ENCODE assay signal across 9 cellular contexts in the genomic region with DNA sequence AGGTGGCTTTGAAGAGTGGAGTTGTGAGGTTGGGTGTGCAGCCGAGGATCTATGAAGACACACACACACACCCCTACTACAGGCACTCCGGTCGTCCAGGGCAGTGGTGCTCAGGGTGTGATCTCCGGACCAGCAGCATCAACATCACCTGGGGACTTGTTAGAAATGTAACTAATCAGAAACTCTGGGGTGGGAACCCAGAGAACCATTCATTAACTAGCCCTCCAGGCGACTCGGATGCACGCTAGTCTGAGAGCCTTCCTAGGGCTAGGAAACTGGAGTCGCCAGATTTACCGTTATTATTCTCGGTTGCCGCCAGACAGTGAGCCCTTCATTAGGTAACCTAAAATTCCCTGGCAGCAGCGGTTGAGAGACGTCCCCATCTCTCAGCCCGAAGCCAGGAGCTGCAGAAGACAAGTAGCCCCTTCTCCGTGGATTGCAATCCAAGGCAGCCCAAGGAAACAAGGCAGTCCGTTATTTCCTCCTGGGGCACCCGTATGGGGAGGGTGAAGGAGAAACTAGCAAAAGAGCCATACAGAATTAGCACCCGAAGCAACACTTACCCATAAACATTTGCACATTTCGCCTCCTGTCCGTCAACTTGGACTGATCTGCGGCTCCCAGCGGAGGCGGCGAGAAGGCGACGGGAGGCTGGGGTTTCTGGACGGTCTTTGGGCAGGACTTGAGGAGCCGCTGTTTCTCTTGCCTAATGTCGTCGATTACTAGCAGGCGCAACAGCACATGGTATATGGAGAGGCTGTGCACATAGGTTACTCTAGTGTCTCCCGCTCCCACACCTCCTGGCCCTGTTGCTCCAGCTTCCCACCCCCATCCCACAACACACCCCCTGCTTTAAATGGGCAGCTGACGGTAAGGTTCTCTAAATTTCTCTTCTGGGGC. TPM values are rescaled to one million over a fixed set of nuclear protein-coding genes. Genes with fewer than 3 reads are reported as not detected.
DNase-seq lines count a peak whose midpoint lies in the region; ATAC-seq and TF ChIP-seq lines count a peak whose summit lies in the region.
"Had no signal": no experiment of that assay in that cellular context is flagged by ENCODE, and none has a peak within 500 bp of the region (broad histone marks: within the 10 kb centered on the region; RNA-seq: fewer than 3 reads in every experiment).

No MANE protein-coding gene starts in this region.

- H3K36me3 Mint-ChIP-seq in activated naive CD4-positive, alpha-beta T cell treated with anti-CD3 and anti-CD28 coated beads, Interleukin-2, amount 10 ng/mL, durations not matched to agents 7 days and 5 days = no peaks in the 10 kb centered on the region
- no peaks in the 10 kb centered on the region for H3K36me3 Mint-ChIP-seq in T-helper 2 cell treated with Interferon-gamma antibody and Interleukin-4, amounts not matched to agents 5 μg/mL and 100 μg/mL, for 36 hours (ENCODE audit: low read depth)

- CTCF ChIA-PET in activated naive CD4-positive, alpha-beta T cell treated with anti-CD3 and anti-CD28 coated beads, Interleukin-2, amount 10 ng/mL, durations not matched to agents 7 days and 5 days (lab: Charles Lee) = no interaction called here

- no peaks in the 10 kb centered on the region for H3F3A ChIP-seq in neural cell (ENCODE audit: insufficient read depth, low read length, poor library complexity, severe bottlenecking)

- H3K9ac ChIP-seq in neural cell (ENCODE audit: low read length) = peak overlapping the region; percentile 67

- H3K27me3 ChIP-seq in neural cell (ENCODE audit: insufficient read depth, low read depth, low read length) = peaks cover 53% of the 10 kb centered on the region

- no peak for TF ChIP-seq EP300 in neural cell (conservative IDR thresholded peaks at IDR 0.05; ENCODE audit: poor library complexity, severe bottlenecking)

- H3K27ac Mint-ChIP-seq in activated naive CD4-positive, alpha-beta T cell treated with anti-CD3 and anti-CD28 coated beads, Interleukin-2, amount 10 ng/mL, durations not matched to agents 7 days and 5 days = no peak overlapping the region
- no peak overlapping the region for H3K27ac Mint-ChIP-seq in T-helper 2 cell treated with Interferon-gamma antibody and Interleukin-4, amounts not matched to agents 5 μg/mL and 100 μg/mL, for 36 hours

- peak overlapping the region; percentile 53 for H3K4me2 ChIP-seq in neural cell (ENCODE audit: low read length)

- peak; percentile 31 for ATAC-seq in HG02981 (IDR thresholded peaks at IDR 0.05; ENCODE audit: unreplicated experiment)

- peak overlapping the region; percentile 62 for H3K4me3 Mint-ChIP-seq in activated naive CD4-positive, alpha-beta T cell treated with anti-CD3 and anti-CD28 coated beads, Interleukin-2, amount 10 ng/mL, durations not matched to agents 7 days and 5 days
- peak overlapping the region; percentile 70 for H3K4me3 Mint-ChIP-seq in T-helper 2 cell treated with Interferon-gamma antibody and Interleukin-4, amounts not matched to agents 5 μg/mL and 100 μg/mL, for 36 hours

- H3K79me2 ChIP-seq in neural cell (replicated peaks; ENCODE audit: insufficient read depth, low read length) = peaks cover 22% of the 10 kb centered on the region

- peak overlapping the region; percentile 69 for H3K4me3 ChIP-seq in neural cell (ENCODE audit: low read length)

- H3K9me2 ChIP-seq in neural cell (ENCODE audit: insufficient read depth, low read length) = no peaks in the 10 kb centered on the region

- H3K27ac ChIP-seq in neural cell (ENCODE audit: low read length) = no peak overlapping the region

- no peak overlapping the region for H2AFZ ChIP-seq in neural cell (ENCODE audit: low read depth, low read length)

- no peaks in the 10 kb centered on the region for H3K9me3 Mint-ChIP-seq in activated naive CD4-positive, alpha-beta T cell treated with anti-CD3 and anti-CD28 coated beads, Interleukin-2, amount 10 ng/mL, durations not matched to agents 7 days and 5 days
- H3K9me3 Mint-ChIP-seq in T-helper 2 cell treated with Interferon-gamma antibody and Interleukin-4, amounts not matched to agents 5 μg/mL and 100 μg/mL, for 36 hours = no peaks in the 10 kb centered on the region

- peaks cover 22% of the 10 kb centered on the region for H3K4me1 Mint-ChIP-seq in activated naive CD4-positive, alpha-beta T cell treated with anti-CD3 and anti-CD28 coated beads, Interleukin-2, amount 10 ng/mL, durations not matched to agents 7 days and 5 days
- peaks cover 14% of the 10 kb centered on the region for H3K4me1 Mint-ChIP-seq in T-helper 2 cell treated with Interferon-gamma antibody and Interleukin-4, amounts not matched to agents 5 μg/mL and 100 μg/mL, for 36 hours (ENCODE audit: low read depth)

- H3K36me3 ChIP-seq in neural cell (ENCODE audit: insufficient read depth, low read length) = no peaks in the 10 kb centered on the region

- no peaks in the 10 kb centered on the region for H4K20me1 ChIP-seq in neural cell (ENCODE audit: insufficient read depth)

- no peak for TF ChIP-seq CTCF in neural cell (IDR thresholded peaks at IDR 0.05; ENCODE audit: poor library complexity, severe bottlenecking)

- peak; percentile 23 for DNase-seq in activated naive CD4-positive, alpha-beta T cell treated with anti-CD3 and anti-CD28 coated beads, Interleukin-2, amount 10 ng/mL, durations not matched to agents 7 days and 5 days
- no peak for DNase-seq in activated naive CD4-positive, alpha-beta T cell treated with anti-CD3 and anti-CD28 coated beads, Interleukin-2, amount 50 U/mL, for 16 hours
- no peak for DNase-seq in T-helper 2 cell treated with Interferon-gamma antibody and Interleukin-4, amounts not matched to agents 5 μg/mL and 100 μg/mL, for 36 hours (ENCODE audit: low spot score)
- peak; percentile 90 for DNase-seq in fibroblast of gingiva (ENCODE audit: low read depth)
- no peak for DNase-seq in mucosa of gallbladder (ENCODE audit: low spot score)
- no peak for DNase-seq in NCI-H526 treated with DMSO at 0.1 percent for 48 hours (lab: John Stamatoyannopoulos, UW)

- TF ChIP-seq RAD21 in neural cell (conservative IDR thresholded peaks at IDR 0.05) = no peak

- peaks cover 88% of the 10 kb centered on the region for H3K27me3 Mint-ChIP-seq in activated naive CD4-positive, alpha-beta T cell treated with anti-CD3 and anti-CD28 coated beads, Interleukin-2, amount 10 ng/mL, durations not matched to agents 7 days and 5 days
- H3K27me3 Mint-ChIP-seq in T-helper 2 cell treated with Interferon-gamma antibody and Interleukin-4, amounts not matched to agents 5 μg/mL and 100 μg/mL, for 36 hours (ENCODE audit: low read depth) = peaks cover 75% of the 10 kb centered on the region

- H3K9me3 ChIP-seq in neural cell (ENCODE audit: low read length) = no peaks in the 10 kb centered on the region

TF ChIP-seq in neural cell, 6 proteins besides CTCF, POLR2A, EP300 and RAD21:
- TF ChIP-seq, protein P1, sequence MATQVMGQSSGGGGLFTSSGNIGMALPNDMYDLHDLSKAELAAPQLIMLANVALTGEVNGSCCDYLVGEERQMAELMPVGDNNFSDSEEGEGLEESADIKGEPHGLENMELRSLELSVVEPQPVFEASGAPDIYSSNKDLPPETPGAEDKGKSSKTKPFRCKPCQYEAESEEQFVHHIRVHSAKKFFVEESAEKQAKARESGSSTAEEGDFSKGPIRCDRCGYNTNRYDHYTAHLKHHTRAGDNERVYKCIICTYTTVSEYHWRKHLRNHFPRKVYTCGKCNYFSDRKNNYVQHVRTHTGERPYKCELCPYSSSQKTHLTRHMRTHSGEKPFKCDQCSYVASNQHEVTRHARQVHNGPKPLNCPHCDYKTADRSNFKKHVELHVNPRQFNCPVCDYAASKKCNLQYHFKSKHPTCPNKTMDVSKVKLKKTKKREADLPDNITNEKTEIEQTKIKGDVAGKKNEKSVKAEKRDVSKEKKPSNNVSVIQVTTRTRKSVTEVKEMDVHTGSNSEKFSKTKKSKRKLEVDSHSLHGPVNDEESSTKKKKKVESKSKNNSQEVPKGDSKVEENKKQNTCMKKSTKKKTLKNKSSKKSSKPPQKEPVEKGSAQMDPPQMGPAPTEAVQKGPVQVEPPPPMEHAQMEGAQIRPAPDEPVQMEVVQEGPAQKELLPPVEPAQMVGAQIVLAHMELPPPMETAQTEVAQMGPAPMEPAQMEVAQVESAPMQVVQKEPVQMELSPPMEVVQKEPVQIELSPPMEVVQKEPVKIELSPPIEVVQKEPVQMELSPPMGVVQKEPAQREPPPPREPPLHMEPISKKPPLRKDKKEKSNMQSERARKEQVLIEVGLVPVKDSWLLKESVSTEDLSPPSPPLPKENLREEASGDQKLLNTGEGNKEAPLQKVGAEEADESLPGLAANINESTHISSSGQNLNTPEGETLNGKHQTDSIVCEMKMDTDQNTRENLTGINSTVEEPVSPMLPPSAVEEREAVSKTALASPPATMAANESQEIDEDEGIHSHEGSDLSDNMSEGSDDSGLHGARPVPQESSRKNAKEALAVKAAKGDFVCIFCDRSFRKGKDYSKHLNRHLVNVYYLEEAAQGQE (IDR thresholded peaks at IDR 0.05; ENCODE audit: borderline replicate concordance) = no peak
- TF ChIP-seq SMC3 (conservative IDR thresholded peaks at IDR 0.05; ENCODE audit: poor library complexity) = no peak
- no peak for TF ChIP-seq MXI1 (conservative IDR thresholded peaks at IDR 0.05; ENCODE audit: poor library complexity, severe bottlenecking)
- TF ChIP-seq POLR2AphosphoS5 (IDR thresholded peaks at IDR 0.05) = no peak
- TF ChIP-seq TAF1 (IDR thresholded peaks at IDR 0.05; ENCODE audit: low read depth) = no peak
- TF ChIP-seq EZH2 (IDR thresholded peaks at IDR 0.05; ENCODE audit: borderline replicate concordance, insufficient read depth, low read length, poor library complexity, severe bottlenecking) = no peak

RNA-seq across cellular contexts. Expression of a gene that starts 2.9 kb away (rescaled TPM):
- 1.4 and 1.5 TPM in 2 replicates for polyA plus RNA-seq in neural cell
- polyA minus RNA-seq in neural cell = 1.2 and 2.8 TPM in 2 replicates
- total RNA-seq in mucosa of gallbladder = 369 TPM
- total RNA-seq: mononuclear cell had no signal

Comparison
In these comparisons a context has a peak if more than half of its experiments do, and no peak if none do; other contexts are left out.
1. DNase-seq: peak in activated naive CD4-positive, alpha-beta T cell treated with anti-CD3 and anti-CD28 coated beads, Interleukin-2, amount 10 ng/mL, durations not matched to agents 7 days and 5 days (single experiment) and fibroblast of gingiva (single experiment); none in activated naive CD4-positive, alpha-beta T cell treated with anti-CD3 and anti-CD28 coated beads, Interleukin-2, amount 50 U/mL, for 16 hours (single experiment), T-helper 2 cell treated with Interferon-gamma antibody and Interleukin-4, amounts not matched to agents 5 μg/mL and 100 μg/mL, for 36 hours (single experiment), mucosa of gallbladder (single experiment) and NCI-H526 treated with DMSO at 0.1 percent for 48 hours (single experiment).